ENCODE assay signal across 1 cellular context in the genomic region with DNA sequence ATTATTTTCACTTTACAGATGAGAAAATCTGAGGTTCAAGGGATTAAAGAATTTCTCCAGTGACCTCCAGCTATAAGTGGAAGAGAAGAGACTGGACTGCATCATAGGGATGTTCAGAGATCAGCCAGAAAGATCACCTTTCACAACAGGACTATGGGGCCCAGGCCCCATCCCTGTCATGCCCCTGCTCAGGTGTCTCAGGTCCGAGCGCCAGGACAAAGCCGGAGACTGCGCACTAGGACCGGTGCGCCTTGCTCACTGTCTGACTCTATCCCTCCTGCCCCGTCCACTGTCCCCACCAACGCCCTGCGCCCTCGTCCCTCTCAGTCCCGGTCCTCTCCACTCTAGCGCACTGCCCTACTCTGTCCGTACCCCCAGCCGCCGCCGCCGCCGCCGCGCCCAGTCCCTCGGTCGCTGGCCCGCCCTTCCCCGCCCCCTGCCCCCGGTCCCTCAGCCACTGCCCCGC.
TF ChIP-seq lines count a peak whose summit lies in the region.

No MANE protein-coding gene starts in this region.

TF ChIP-seq in GM23338, 12 proteins besides CTCF, POLR2A, EP300 and RAD21 (continued from another document):
- no peak for TF ChIP-seq CREB1 (CRISPR knock-in tag; IDR thresholded peaks at IDR 0.05; ENCODE audit: low read depth)
- TF ChIP-seq, protein P1, sequence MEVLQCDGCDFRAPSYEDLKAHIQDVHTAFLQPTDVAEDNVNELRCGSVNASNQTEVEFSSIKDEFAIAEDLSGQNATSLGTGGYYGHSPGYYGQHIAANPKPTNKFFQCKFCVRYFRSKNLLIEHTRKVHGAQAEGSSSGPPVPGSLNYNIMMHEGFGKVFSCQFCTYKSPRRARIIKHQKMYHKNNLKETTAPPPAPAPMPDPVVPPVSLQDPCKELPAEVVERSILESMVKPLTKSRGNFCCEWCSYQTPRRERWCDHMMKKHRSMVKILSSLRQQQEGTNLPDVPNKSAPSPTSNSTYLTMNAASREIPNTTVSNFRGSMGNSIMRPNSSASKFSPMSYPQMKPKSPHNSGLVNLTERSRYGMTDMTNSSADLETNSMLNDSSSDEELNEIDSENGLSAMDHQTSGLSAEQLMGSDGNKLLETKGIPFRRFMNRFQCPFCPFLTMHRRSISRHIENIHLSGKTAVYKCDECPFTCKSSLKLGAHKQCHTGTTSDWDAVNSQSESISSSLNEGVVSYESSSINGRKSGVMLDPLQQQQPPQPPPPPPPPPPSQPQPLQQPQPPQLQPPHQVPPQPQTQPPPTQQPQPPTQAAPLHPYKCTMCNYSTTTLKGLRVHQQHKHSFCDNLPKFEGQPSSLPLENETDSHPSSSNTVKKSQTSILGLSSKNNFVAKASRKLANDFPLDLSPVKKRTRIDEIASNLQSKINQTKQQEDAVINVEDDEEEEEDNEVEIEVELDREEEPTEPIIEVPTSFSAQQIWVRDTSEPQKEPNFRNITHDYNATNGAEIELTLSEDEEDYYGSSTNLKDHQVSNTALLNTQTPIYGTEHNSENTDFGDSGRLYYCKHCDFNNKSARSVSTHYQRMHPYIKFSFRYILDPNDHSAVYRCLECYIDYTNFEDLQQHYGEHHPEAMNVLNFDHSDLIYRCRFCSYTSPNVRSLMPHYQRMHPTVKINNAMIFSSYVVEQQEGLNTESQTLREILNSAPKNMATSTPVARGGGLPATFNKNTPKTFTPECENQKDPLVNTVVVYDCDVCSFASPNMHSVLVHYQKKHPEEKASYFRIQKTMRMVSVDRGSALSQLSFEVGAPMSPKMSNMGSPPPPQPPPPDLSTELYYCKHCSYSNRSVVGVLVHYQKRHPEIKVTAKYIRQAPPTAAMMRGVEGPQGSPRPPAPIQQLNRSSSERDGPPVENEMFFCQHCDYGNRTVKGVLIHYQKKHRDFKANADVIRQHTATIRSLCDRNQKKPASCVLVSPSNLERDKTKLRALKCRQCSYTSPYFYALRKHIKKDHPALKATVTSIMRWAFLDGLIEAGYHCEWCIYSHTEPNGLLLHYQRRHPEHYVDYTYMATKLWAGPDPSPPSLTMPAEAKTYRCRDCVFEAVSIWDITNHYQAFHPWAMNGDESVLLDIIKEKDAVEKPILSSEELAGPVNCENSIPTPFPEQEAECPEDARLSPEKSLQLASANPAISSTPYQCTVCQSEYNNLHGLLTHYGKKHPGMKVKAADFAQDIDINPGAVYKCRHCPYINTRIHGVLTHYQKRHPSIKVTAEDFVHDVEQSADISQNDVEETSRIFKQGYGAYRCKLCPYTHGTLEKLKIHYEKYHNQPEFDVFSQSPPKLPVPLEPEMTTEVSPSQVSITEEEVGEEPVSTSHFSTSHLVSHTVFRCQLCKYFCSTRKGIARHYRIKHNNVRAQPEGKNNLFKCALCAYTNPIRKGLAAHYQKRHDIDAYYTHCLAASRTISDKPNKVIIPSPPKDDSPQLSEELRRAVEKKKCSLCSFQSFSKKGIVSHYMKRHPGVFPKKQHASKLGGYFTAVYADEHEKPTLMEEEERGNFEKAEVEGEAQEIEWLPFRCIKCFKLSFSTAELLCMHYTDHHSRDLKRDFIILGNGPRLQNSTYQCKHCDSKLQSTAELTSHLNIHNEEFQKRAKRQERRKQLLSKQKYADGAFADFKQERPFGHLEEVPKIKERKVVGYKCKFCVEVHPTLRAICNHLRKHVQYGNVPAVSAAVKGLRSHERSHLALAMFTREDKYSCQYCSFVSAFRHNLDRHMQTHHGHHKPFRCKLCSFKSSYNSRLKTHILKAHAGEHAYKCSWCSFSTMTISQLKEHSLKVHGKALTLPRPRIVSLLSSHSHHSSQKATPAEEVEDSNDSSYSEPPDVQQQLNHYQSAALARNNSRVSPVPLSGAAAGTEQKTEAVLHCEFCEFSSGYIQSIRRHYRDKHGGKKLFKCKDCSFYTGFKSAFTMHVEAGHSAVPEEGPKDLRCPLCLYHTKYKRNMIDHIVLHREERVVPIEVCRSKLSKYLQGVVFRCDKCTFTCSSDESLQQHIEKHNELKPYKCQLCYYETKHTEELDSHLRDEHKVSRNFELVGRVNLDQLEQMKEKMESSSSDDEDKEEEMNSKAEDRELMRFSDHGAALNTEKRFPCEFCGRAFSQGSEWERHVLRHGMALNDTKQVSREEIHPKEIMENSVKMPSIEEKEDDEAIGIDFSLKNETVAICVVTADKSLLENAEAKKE (CRISPR knock-in tag; IDR thresholded peaks at IDR 0.05): no peak
TF ChIP-seq in GM23338: peak in this region for 0.
